ENCODE assay signal across 9 cellular contexts in the genomic region with DNA sequence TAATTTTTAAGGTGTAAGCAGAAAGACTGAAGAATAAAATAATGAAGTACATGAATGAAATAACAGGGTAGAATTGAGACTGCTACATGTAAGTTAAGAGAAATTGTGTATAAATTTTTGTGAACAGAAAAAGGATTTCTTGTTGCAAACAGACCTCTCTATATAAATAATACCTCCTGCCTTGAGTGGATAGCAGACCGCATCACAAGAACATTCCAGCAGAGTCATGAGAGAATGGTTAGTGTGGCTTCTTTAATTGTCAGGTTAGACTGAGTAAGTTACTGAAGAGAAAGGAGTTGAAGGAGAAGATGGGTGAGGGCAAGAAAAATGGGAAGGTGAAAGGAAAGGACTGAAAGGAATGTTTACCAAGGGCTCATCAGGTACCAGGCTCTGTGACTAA. TPM values are rescaled to one million over a fixed set of nuclear protein-coding genes. Genes with fewer than 3 reads are reported as not detected.
DNase-seq lines count a peak whose midpoint lies in the region; ATAC-seq, FAIRE-seq and TF ChIP-seq lines count a peak whose summit lies in the region.
"Not testable (repeated sequence)": the region's sequence is repeated elsewhere in the genome, so short reads cannot be mapped to it uniquely, and the experiment has no call there.
"Had no signal": no experiment of that assay in that cellular context is flagged by ENCODE, and none has a peak within 500 bp of the region (broad histone marks: within the 10 kb centered on the region; RNA-seq: fewer than 3 reads in every experiment).

No MANE protein-coding gene starts in this region.

- peaks cover 26% of the 10 kb centered on the region for H3K9me3 ChIP-seq in A549

- H3K4me1 ChIP-seq in A549, result peaks cover 36% of the 10 kb centered on the region

- POLR2A ChIA-PET in A549 (lab: Yijun Ruan, JAX), result not testable (repeated sequence)

- TF ChIP-seq EP300 in A549 (IDR thresholded peaks at IDR 0.05), result not testable (repeated sequence)

- peak overlapping the region; percentile 53 for H3K4me2 ChIP-seq in A549

- ATAC-seq in A549, result peak in 1 of 2 experiments; percentile 66; a peak in 1 of 6 replicates

- in situ Hi-C loops in brain microvascular endothelial cell (cut with HindIII; ENCODE audit: low pct_ligation_motif_present, low sequenced_read_pairs), result not testable (repeated sequence)

- not testable (repeated sequence) for TF ChIP-seq CTCF in A549 (IDR thresholded peaks at IDR 0.05); brain microvascular endothelial cell (IDR thresholded peaks at IDR 0.05; ENCODE audit: low read depth, low read length, missing control alignments)

- H3K27ac ChIP-seq in A549 (peak overlapping the region; percentile 71 to 84), brain microvascular endothelial cell (peak overlapping the region; percentile 65), epithelial cell of prostate (peak overlapping the region; percentile 89)

- FAIRE-seq in A549 (lab: Jason Lieb, UNC), result peak; percentile 92

- not testable (repeated sequence) for H3K36me3 ChIP-seq in brain microvascular endothelial cell (replicated peaks)

- H3K27me3 ChIP-seq in brain microvascular endothelial cell (replicated peaks), result not testable (repeated sequence)

- not testable (repeated sequence) for TF ChIP-seq RAD21 in A549 (conservative IDR thresholded peaks at IDR 0.05 in 1 of 2, IDR thresholded peaks at IDR 0.05 in 1 of 2)

- TF ChIP-seq POLR2A in A549 (IDR thresholded peaks at IDR 0.05; ENCODE audit: low read length), result not testable (repeated sequence)

- peak in 1 of 2 experiments; percentile 46 for DNase-seq in A549 (ENCODE audit: low read depth in 1 of 2, low spot score in 1 of 2)
- peak; percentile 45 for DNase-seq in ELR (ENCODE audit: low read depth)
- peak; percentile 54 for DNase-seq in M059J (ENCODE audit: low read depth)
- DNase-seq in SW480 (ENCODE audit: low spot score), result peak; percentile 47
- DNase-seq in brain microvascular endothelial cell; epithelial cell of prostate (ENCODE audit: low read depth, low spot score): not testable (repeated sequence)
- DNase-seq in kidney tubule cell (ENCODE audit: low spot score), result peak; percentile 30

- not testable (repeated sequence) for H3K4me3 ChIP-seq in A549; brain microvascular endothelial cell (ENCODE audit: low read depth, low read length)

- CTCF ChIA-PET in A549 (lab: Yijun Ruan, JAX), result interaction anchor here (0.9 to 4.1 kb wide), 4 partner anchors 12 to 20 kb away, joined by 3 to 27 read pairs (median 6); no protein-coding TSS in a partner anchor

- 18% methylated on average over 1 of the region's 1 CpG for WGBS in A549 (ENCODE audit: missing lambda C conversion rate)

TF ChIP-seq in A549, 52 proteins besides CTCF, POLR2A, EP300 and RAD21:
- TF ChIP-seq, protein P1, sequence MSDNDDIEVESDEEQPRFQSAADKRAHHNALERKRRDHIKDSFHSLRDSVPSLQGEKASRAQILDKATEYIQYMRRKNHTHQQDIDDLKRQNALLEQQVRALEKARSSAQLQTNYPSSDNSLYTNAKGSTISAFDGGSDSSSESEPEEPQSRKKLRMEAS (IDR thresholded peaks at IDR 0.05), result 0 out of 2 replicates have a peak, but pooled peaks have one; percentile 10
- 0 out of 5 replicates have a peak, but pooled peaks of 1 of the 2 experiments have one; percentile 19 for TF ChIP-seq JUN (IDR thresholded peaks at IDR 0.05)

RNA-seq across cellular contexts. Expression of gene PSG6, which starts 18.6 kb away (rescaled TPM):
- polyA plus RNA-seq in A549 (2011; rRNA removed) (0.05 TPM in 1 of 2 replicates, not detected in the other), A549 (2017; fragmentation: RNase III; extraction: RNeasy Plus Mini Kit Qiagen cat#74134 plus additional on column Dnase treatment) (not detected in 3 replicates)
- 0.06 TPM in 1 of 2 replicates, not detected in the other for polyA plus RNA-seq in A549 (2012; cell fraction: cytosol; rRNA removed)
- polyA plus RNA-seq in A549 (2012; cell fraction: nucleus; rRNA removed), result not detected in 2 replicates
- not detected in 2 replicates for polyA minus RNA-seq in A549 (2011; rRNA and poly(A)+ RNA removed)
- 0.79 and 0.89 TPM in 2 replicates for total RNA-seq in M059J (2014; rRNA removed; shearing (Covaris generic))
- total RNA-seq: GM12878 had no signal
- polyA plus RNA-seq: CD4-positive, CD25-positive, alpha-beta regulatory T cell; GM12878 had no signal

RNA-seq across cellular contexts. Expression of gene PSG1, which starts 19.6 kb away (rescaled TPM):
- 0.16 and 0.22 TPM in 2 replicates for polyA plus RNA-seq in A549 (2011; rRNA removed)
- 0.16 and 0.26 TPM in 2 replicates for polyA plus RNA-seq in A549 (2012; cell fraction: cytosol; rRNA removed)
- 0.32 and 0.43 TPM in 2 replicates for polyA plus RNA-seq in A549 (2012; cell fraction: nucleus; rRNA removed)
- 0.28 to 0.41 TPM (median 0.30 TPM) in 3 replicates for polyA plus RNA-seq in A549 (2017; fragmentation: RNase III; extraction: RNeasy Plus Mini Kit Qiagen cat#74134 plus additional on column Dnase treatment)
- 0.10 and 0.12 TPM in 2 replicates for polyA minus RNA-seq in A549 (2011; rRNA and poly(A)+ RNA removed)
- total RNA-seq in M059J (2014; rRNA removed; shearing (Covaris generic)), result 11.0 and 13.6 TPM in 2 replicates
- total RNA-seq: GM12878 had no signal
- polyA plus RNA-seq: CD4-positive, CD25-positive, alpha-beta regulatory T cell; GM12878 had no signal

RNA-seq across cellular contexts. Expression of gene PSG7, which starts 37.9 kb away (rescaled TPM):
- polyA plus RNA-seq in A549 (2011; rRNA removed), result not detected in 2 replicates
- polyA plus RNA-seq in A549 (2012; cell fraction: cytosol; rRNA removed), result 0.04 TPM in 1 of 2 replicates, not detected in the other
- polyA plus RNA-seq in A549 (2012; cell fraction: nucleus; rRNA removed), result not detected in 2 replicates
- 0.07 TPM in 1 of 3 replicates, not detected in the others for polyA plus RNA-seq in A549 (2017; fragmentation: RNase III; extraction: RNeasy Plus Mini Kit Qiagen cat#74134 plus additional on column Dnase treatment)
- not detected in 2 replicates for polyA minus RNA-seq in A549 (2011; rRNA and poly(A)+ RNA removed)
- 0.05 and 1.1 TPM in 2 replicates for total RNA-seq in M059J (2014; rRNA removed; shearing (Covaris generic))
- total RNA-seq: CD4-positive, CD25-positive, alpha-beta regulatory T cell; GM12878 had no signal
- polyA plus RNA-seq: CD4-positive, CD25-positive, alpha-beta regulatory T cell; GM12878 had no signal
